ENCODE assay signal across 34 cellular contexts in genomic region chr6:161018165-161018564, GRCh38.
"Had no signal": no experiment of that assay in that cellular context is flagged by ENCODE, and none has a peak within 500 bp of the region (broad histone marks: within the 10 kb centered on the region; RNA-seq: fewer than 3 reads in every experiment).

No MANE protein-coding gene starts in this region.

- H3K4me1 ChIP-seq: SJCRH30 had no signal

- H3K9me3 Mint-ChIP-seq: activated B cell treated with CpG ODN at 0.5 μM for 24 hours; activated CD4-positive, alpha-beta memory T cell treated with anti-CD3 and anti-CD28 coated beads, Interleukin-2, amount 10 ng/mL, durations not matched to agents 7 days and 5 days; activated naive CD8-positive, alpha-beta T cell treated with anti-CD3 and anti-CD28 coated beads for 36 hours; activated T-helper 17 cell treated with anti-CD3 and anti-CD28 coated beads, Interleukin-2, amount 50 U/mL, for 72 hours; T-helper 2 cell treated with Interferon-gamma antibody and Interleukin-4, amounts not matched to agents 5 μg/mL and 100 μg/mL, for 36 hours had no signal

- H3K4me3 ChIP-seq: MG63, SJCRH30, SK-N-MC had no signal

- DNase-seq: activated B cell treated with CpG ODN at 0.5 μM for 24 hours; activated CD4-positive, alpha-beta memory T cell treated with anti-CD3 and anti-CD28 coated beads, Interleukin-2, amount 10 ng/mL, durations not matched to agents 7 days and 5 days; activated CD4-positive, alpha-beta T cell treated with anti-CD3 and anti-CD28 coated beads for 4 hours; activated CD4-positive, CD25-positive, alpha-beta regulatory T cell treated with anti-CD3 and anti-CD28 coated beads, Interleukin-2, amount 50 U/mL, for 72 hours; activated CD8-positive, alpha-beta memory T cell treated with anti-CD3 and anti-CD28 coated beads for 24 hours; activated CD8-positive, alpha-beta memory T cell treated with anti-CD3 and anti-CD28 coated beads, Interleukin-2, amount 10 ng/mL, durations not matched to agents 7 days and 5 days; activated CD8-positive, alpha-beta memory T cell treated with anti-CD3 and anti-CD28 coated beads, Interleukin-2, amount 50 U/mL, for 48 hours; activated effector memory CD4-positive, alpha-beta T cell treated with anti-CD3 and anti-CD28 coated beads, Interleukin-2, amount 50 U/mL, for 16 hours; activated naive CD4-positive, alpha-beta T cell; activated naive CD4-positive, alpha-beta T cell treated with anti-CD3 and anti-CD28 coated beads, Interleukin-2, amount 50 U/mL, for 16 hours; activated naive CD8-positive, alpha-beta T cell treated with anti-CD3 and anti-CD28 coated beads for 36 hours; activated T-cell treated with anti-CD3 and anti-CD28 coated beads, Interleukin-2, amount 50 U/mL, for 72 hours; amniotic stem cell; aorta; brain microvascular endothelial cell; central memory CD4-positive, alpha-beta T cell; Karpas-422; MG63; NCI-H1048; NCI-H1105 treated with DMSO at 0.1 percent for 48 hours; NCI-H1436; NCI-H1694; NCI-H1930; NCI-H2081 treated with DMSO at 0.1 percent for 48 hours; NCI-H226; NCI-H446 treated with DMSO at 0.1 percent for 48 hours; NCI-H524 treated with DMSO at 0.1 percent for 48 hours; SHP77; SJCRH30 had no signal

- H3K9me3 ChIP-seq: MG63, SJCRH30 had no signal

- FAIRE-seq: TTC549 had no signal

- H3K27me3 ChIP-seq: brain microvascular endothelial cell, MG63, SJCRH30 had no signal

- H3K36me3 ChIP-seq: brain microvascular endothelial cell, SJCRH30 had no signal

- H3K27ac Mint-ChIP-seq: activated B cell treated with CpG ODN at 0.5 μM for 24 hours; activated CD4-positive, alpha-beta memory T cell treated with anti-CD3 and anti-CD28 coated beads, Interleukin-2, amount 10 ng/mL, durations not matched to agents 7 days and 5 days; activated CD8-positive, alpha-beta memory T cell treated with anti-CD3 and anti-CD28 coated beads, Interleukin-2, amount 10 ng/mL, durations not matched to agents 7 days and 5 days; activated naive CD8-positive, alpha-beta T cell treated with anti-CD3 and anti-CD28 coated beads for 36 hours; activated T-cell treated with anti-CD3 and anti-CD28 coated beads, Interleukin-2, amount 50 U/mL, for 72 hours; activated T-helper 17 cell treated with anti-CD3 and anti-CD28 coated beads, Interleukin-2, amount 50 U/mL, for 72 hours; T-helper 2 cell treated with Interferon-gamma antibody and Interleukin-4, amounts not matched to agents 5 μg/mL and 100 μg/mL, for 36 hours had no signal

- H3K27me3 Mint-ChIP-seq: activated B cell treated with CpG ODN at 0.5 μM for 24 hours; activated CD4-positive, alpha-beta memory T cell treated with anti-CD3 and anti-CD28 coated beads, Interleukin-2, amount 10 ng/mL, durations not matched to agents 7 days and 5 days; activated CD8-positive, alpha-beta memory T cell treated with anti-CD3 and anti-CD28 coated beads, Interleukin-2, amount 10 ng/mL, durations not matched to agents 7 days and 5 days; activated naive CD8-positive, alpha-beta T cell treated with anti-CD3 and anti-CD28 coated beads for 36 hours; activated T-helper 17 cell treated with anti-CD3 and anti-CD28 coated beads, Interleukin-2, amount 50 U/mL, for 72 hours had no signal

- H3K27ac ChIP-seq: brain microvascular endothelial cell, SJCRH30, SK-N-MC had no signal

- H3K4me3 Mint-ChIP-seq: activated B cell treated with CpG ODN at 0.5 μM for 24 hours; activated CD4-positive, alpha-beta memory T cell treated with anti-CD3 and anti-CD28 coated beads, Interleukin-2, amount 10 ng/mL, durations not matched to agents 7 days and 5 days; activated CD8-positive, alpha-beta memory T cell treated with anti-CD3 and anti-CD28 coated beads, Interleukin-2, amount 10 ng/mL, durations not matched to agents 7 days and 5 days; activated naive CD8-positive, alpha-beta T cell treated with anti-CD3 and anti-CD28 coated beads for 36 hours; activated T-cell treated with anti-CD3 and anti-CD28 coated beads, Interleukin-2, amount 50 U/mL, for 72 hours; activated T-helper 17 cell treated with anti-CD3 and anti-CD28 coated beads, Interleukin-2, amount 50 U/mL, for 72 hours; T-helper 2 cell treated with Interferon-gamma antibody and Interleukin-4, amounts not matched to agents 5 μg/mL and 100 μg/mL, for 36 hours had no signal

- ATAC-seq: activated CD8-positive, alpha-beta memory T cell treated with anti-CD3 and anti-CD28 coated beads, Interleukin-2, amount 10 ng/mL, durations not matched to agents 7 days and 5 days; activated T-cell treated with anti-CD3 and anti-CD28 coated beads, Interleukin-2, amount 50 U/mL, for 72 hours; activated T-helper 17 cell treated with anti-CD3 and anti-CD28 coated beads, Interleukin-2, amount 50 U/mL, for 72 hours; Panc1 had no signal

- H3K4me1 Mint-ChIP-seq: activated CD4-positive, alpha-beta memory T cell treated with anti-CD3 and anti-CD28 coated beads, Interleukin-2, amount 10 ng/mL, durations not matched to agents 7 days and 5 days; activated CD8-positive, alpha-beta memory T cell treated with anti-CD3 and anti-CD28 coated beads, Interleukin-2, amount 10 ng/mL, durations not matched to agents 7 days and 5 days had no signal
